In the genomic region with DNA sequence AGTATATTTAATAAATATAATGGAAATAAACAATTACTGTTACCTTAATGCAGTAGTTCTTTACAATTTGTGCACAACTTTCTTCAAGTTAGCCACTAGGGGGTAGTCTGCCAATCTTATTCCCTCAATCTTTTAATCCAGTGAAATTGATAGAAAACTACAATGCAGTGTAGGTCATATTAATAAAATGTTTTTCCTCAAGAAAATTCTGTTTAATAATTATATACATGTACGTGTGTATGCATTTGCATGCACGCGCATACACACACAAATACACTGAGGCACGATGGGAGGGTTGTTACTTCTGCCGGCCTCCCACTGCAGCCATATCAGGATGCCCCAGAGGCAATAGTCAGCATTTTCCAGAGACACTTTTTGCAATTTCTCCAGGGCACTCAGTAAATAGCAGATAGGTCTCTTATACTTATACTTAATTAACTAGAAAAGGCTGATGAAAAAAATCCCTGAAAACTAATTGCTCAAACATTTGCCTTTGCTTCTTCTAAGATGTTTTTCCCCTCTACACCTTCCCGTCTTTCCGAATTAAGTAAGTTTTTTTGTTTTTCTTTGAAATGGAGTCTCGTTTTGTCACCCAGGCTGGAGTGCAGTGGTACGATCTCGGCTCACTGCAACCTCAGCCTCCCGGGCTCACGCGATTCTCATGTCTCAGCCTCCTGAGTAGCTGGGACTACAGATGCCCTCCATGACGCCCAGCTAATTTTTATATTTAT, we compare ENCODE assay signal across 8 cellular contexts. TPM values are rescaled to one million over a fixed set of nuclear protein-coding genes. Genes with fewer than 3 reads are reported as not detected.
DNase-seq lines count a peak whose midpoint lies in the region; ATAC-seq and TF ChIP-seq lines count a peak whose summit lies in the region.

No MANE protein-coding gene starts in this region.

- peak overlapping the region in 1 of 5 experiments; percentile 38 for H3K4me3 Mint-ChIP-seq in brain
- H3K4me3 Mint-ChIP-seq in nephron, result peak overlapping the region in 2 of 3 experiments; percentile 24 to 31

- H3K4me1 Mint-ChIP-seq in brain, result peaks cover 45% of the 10 kb centered on the region
- H3K4me1 Mint-ChIP-seq in nephron, result peaks cover 29% of the 10 kb centered on the region

- peaks cover 40% of the 10 kb centered on the region for H3K36me3 Mint-ChIP-seq in brain
- H3K36me3 Mint-ChIP-seq in nephron (ENCODE audit: low read depth), result peaks cover 10% of the 10 kb centered on the region

- TF ChIP-seq EP300 in Ishikawa (IDR thresholded peaks at IDR 0.05; ENCODE audit: borderline replicate concordance), result no peak

- peak; percentile 15 for DNase-seq in COR-L47 (lab: John Stamatoyannopoulos, UW)
- DNase-seq in anterior cingulate cortex (lab: John Stamatoyannopoulos, UW), result no peak
- no peak for DNase-seq in medulla oblongata (ENCODE audit: extremely low spot score)

- TF ChIP-seq RAD21 in Ishikawa (IDR thresholded peaks at IDR 0.05; ENCODE audit: low read depth), result peak; percentile 29

- H3K27ac Mint-ChIP-seq in brain (no peak overlapping the region), nephron (no peak overlapping the region)

- peak; percentile 49 to 57 for TF ChIP-seq CTCF in brain (conservative IDR thresholded peaks at IDR 0.05)
- TF ChIP-seq CTCF in nephron (IDR thresholded peaks at IDR 0.05; ENCODE audit: unreplicated experiment in 3 of 3), result peak; percentile 48 to 56 (median 52)

- peaks cover 5 to 24% (median 20%) of the 10 kb centered on the region in 5 experiments for H3K9me3 Mint-ChIP-seq in brain
- H3K9me3 Mint-ChIP-seq in nephron, result peaks cover 6% of the 10 kb centered on the region

- H3K27me3 Mint-ChIP-seq in brain (peaks cover 3% of the 10 kb centered on the region), nephron (ENCODE audit: low read depth) (no peaks in the 10 kb centered on the region)

- ATAC-seq in HG03442 (IDR thresholded peaks at IDR 0.05; ENCODE audit: unreplicated experiment) (no peak), HG02588 (IDR thresholded peaks at IDR 0.05; ENCODE audit: unreplicated experiment) (no peak)

TF ChIP-seq in Ishikawa, 13 proteins besides CTCF, POLR2A, EP300 and RAD21:
- TF ChIP-seq CREB1 (IDR thresholded peaks at IDR 0.05; ENCODE audit: low read depth) (no peak), NFIC (IDR thresholded peaks at IDR 0.05) (no peak), TCF12 (IDR thresholded peaks at IDR 0.05; ENCODE audit: low read depth) (no peak), ZBTB7A (IDR thresholded peaks at IDR 0.05; ENCODE audit: low read depth) (no peak), CEBPB (IDR thresholded peaks at IDR 0.05) (no peak), YY1 (IDR thresholded peaks at IDR 0.05; ENCODE audit: low read depth) (no peak), EGR1 (IDR thresholded peaks at IDR 0.05) (no peak), TEAD4 (IDR thresholded peaks at IDR 0.05) (no peak), TAF1 (IDR thresholded peaks at IDR 0.05; ENCODE audit: low read depth) (no peak)
- TF ChIP-seq, protein P1, sequence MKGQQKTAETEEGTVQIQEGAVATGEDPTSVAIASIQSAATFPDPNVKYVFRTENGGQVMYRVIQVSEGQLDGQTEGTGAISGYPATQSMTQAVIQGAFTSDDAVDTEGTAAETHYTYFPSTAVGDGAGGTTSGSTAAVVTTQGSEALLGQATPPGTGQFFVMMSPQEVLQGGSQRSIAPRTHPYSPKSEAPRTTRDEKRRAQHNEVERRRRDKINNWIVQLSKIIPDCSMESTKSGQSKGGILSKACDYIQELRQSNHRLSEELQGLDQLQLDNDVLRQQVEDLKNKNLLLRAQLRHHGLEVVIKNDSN (IDR thresholded peaks at IDR 0.05), result no peak
- TF ChIP-seq, protein P2, sequence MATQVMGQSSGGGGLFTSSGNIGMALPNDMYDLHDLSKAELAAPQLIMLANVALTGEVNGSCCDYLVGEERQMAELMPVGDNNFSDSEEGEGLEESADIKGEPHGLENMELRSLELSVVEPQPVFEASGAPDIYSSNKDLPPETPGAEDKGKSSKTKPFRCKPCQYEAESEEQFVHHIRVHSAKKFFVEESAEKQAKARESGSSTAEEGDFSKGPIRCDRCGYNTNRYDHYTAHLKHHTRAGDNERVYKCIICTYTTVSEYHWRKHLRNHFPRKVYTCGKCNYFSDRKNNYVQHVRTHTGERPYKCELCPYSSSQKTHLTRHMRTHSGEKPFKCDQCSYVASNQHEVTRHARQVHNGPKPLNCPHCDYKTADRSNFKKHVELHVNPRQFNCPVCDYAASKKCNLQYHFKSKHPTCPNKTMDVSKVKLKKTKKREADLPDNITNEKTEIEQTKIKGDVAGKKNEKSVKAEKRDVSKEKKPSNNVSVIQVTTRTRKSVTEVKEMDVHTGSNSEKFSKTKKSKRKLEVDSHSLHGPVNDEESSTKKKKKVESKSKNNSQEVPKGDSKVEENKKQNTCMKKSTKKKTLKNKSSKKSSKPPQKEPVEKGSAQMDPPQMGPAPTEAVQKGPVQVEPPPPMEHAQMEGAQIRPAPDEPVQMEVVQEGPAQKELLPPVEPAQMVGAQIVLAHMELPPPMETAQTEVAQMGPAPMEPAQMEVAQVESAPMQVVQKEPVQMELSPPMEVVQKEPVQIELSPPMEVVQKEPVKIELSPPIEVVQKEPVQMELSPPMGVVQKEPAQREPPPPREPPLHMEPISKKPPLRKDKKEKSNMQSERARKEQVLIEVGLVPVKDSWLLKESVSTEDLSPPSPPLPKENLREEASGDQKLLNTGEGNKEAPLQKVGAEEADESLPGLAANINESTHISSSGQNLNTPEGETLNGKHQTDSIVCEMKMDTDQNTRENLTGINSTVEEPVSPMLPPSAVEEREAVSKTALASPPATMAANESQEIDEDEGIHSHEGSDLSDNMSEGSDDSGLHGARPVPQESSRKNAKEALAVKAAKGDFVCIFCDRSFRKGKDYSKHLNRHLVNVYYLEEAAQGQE (IDR thresholded peaks at IDR 0.05; ENCODE audit: low read depth), result no peak
- TF ChIP-seq, protein P3, sequence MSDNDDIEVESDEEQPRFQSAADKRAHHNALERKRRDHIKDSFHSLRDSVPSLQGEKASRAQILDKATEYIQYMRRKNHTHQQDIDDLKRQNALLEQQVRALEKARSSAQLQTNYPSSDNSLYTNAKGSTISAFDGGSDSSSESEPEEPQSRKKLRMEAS (IDR thresholded peaks at IDR 0.05), result no peak

RNA-seq across cellular contexts. Expression of a gene that starts 3.1 kb away (rescaled TPM):
- 137 TPM for polyA plus RNA-seq in brain (ENCODE audit: insufficient read depth, low read depth, low replicate concordance)
